Comparison of ENCODE assay signal across 10 cellular contexts in the genomic region with DNA sequence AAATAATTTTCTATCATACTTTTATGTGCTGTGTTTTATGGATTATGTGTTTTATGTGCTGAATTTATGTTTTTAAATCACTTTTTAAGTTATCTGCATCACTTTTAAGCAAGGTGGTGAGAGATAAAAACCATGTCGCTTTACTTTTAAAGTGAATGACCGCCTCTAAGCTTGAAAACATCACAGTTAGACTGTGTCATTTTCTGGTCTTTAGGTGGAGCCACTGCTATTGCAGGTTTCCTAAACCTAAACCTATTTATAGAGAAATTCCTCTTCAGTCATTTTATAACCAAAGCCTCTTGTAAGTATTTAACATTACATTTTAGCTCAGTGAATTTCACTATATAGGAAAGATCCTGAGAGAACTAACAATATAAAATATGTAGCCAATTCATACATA. TPM values are rescaled to one million over a fixed set of nuclear protein-coding genes. Genes with fewer than 3 reads are reported as not detected.
DNase-seq lines count a peak whose midpoint lies in the region; ATAC-seq, FAIRE-seq and TF ChIP-seq lines count a peak whose summit lies in the region.
"Had no signal": no experiment of that assay in that cellular context is flagged by ENCODE, and none has a peak within 500 bp of the region (broad histone marks: within the 10 kb centered on the region; RNA-seq: fewer than 3 reads in every experiment).

No MANE protein-coding gene starts in this region.

- H2AFZ ChIP-seq in ACC112 (ENCODE audit: low read length, unreplicated experiment), result no peak overlapping the region

- H3K79me2 ChIP-seq in ACC112 (ENCODE audit: control insufficient read depth, insufficient read depth, low read length, unreplicated experiment), result no peaks in the 10 kb centered on the region

- H3K9ac ChIP-seq in HUES6 (ENCODE audit: low read length) (no peak overlapping the region), kidney (ENCODE audit: low read length in 2 of 2) (no peak overlapping the region)

- peaks cover 43% of the 10 kb centered on the region for H3K4me1 ChIP-seq in ACC112 (ENCODE audit: control insufficient read depth, insufficient read depth, low read length, unreplicated experiment)
- H3K4me1 ChIP-seq in HUES6 (ENCODE audit: control insufficient read depth, insufficient read depth, low read length), result peaks cover 11% of the 10 kb centered on the region; the same call in 1 of the 2 replicates
- H3K4me1 ChIP-seq in ascending aorta, result peaks cover 0 to 2% of the 10 kb centered on the region in 2 donors
- peaks cover 38% of the 10 kb centered on the region for H3K4me1 ChIP-seq in lower lobe of right lung
- H3K4me1 ChIP-seq in kidney (ENCODE audit: control insufficient read depth in 1 of 2, insufficient read depth in 1 of 2, low read depth in 1 of 2, low read length in 2 of 2), result no peaks in the 10 kb centered on the region

- ATAC-seq in lower lobe of right lung, result no peak
- ATAC-seq in HG02973 (IDR thresholded peaks at IDR 0.05; ENCODE audit: unreplicated experiment), result no peak

- no peaks in the 10 kb centered on the region for H3K9me3 ChIP-seq in HUES6 (ENCODE audit: control insufficient read depth, insufficient read depth, low read depth, low read length)
- H3K9me3 ChIP-seq in ascending aorta, result no peaks in the 10 kb centered on the region
- no peaks in the 10 kb centered on the region for H3K9me3 ChIP-seq in lower lobe of right lung
- no peaks in the 10 kb centered on the region for H3K9me3 ChIP-seq in kidney (ENCODE audit: control insufficient read depth in 1 of 2, low read length in 2 of 2)
- no peaks in the 10 kb centered on the region for H3K9me3 ChIP-seq in MG63

- DNase-seq in ascending aorta (ENCODE audit: low spot score in 2 of 2), result no peak
- DNase-seq in lower lobe of right lung, result no peak
- no peak for DNase-seq in NCI-H510A (lab: John Stamatoyannopoulos, UW)
- no peak for DNase-seq in kidney
- DNase-seq in MG63, result no peak
- DNase-seq: activated naive CD4-positive, alpha-beta T cell treated with anti-CD3 and anti-CD28 coated beads, Interleukin-2, amount 50 U/mL, for 16 hours; COR-L47 had no signal

- TF ChIP-seq CTCF in ascending aorta (IDR thresholded peaks at IDR 0.05) (peak in 1 of 3 experiments; percentile 5), lower lobe of right lung (IDR thresholded peaks at IDR 0.05) (no peak), kidney (IDR thresholded peaks at IDR 0.05; ENCODE audit: borderline replicate concordance, extremely low read depth, insufficient read depth) (no peak)

- peak overlapping the region; percentile 98 for H3K27ac ChIP-seq in ACC112 (ENCODE audit: low read depth, low read length)
- H3K27ac ChIP-seq in HUES6 (ENCODE audit: low read depth, low read length), result peak overlapping the region; percentile 86
- peak overlapping the region; percentile 31 to 39 for H3K27ac ChIP-seq in ascending aorta
- peak overlapping the region; percentile 62 for H3K27ac ChIP-seq in lower lobe of right lung
- H3K27ac ChIP-seq in kidney (ENCODE audit: low read depth in 2 of 2, low read length in 2 of 2), result no peak overlapping the region

- FAIRE-seq in kidney (lab: Jason Lieb, UNC), result no peak

- H3K27me3 ChIP-seq in ACC112 (ENCODE audit: insufficient read depth, low read length) (no peaks in the 10 kb centered on the region), HUES6 (ENCODE audit: control insufficient read depth, insufficient read depth, low read length) (no peaks in the 10 kb centered on the region), ascending aorta (no peaks in the 10 kb centered on the region), lower lobe of right lung (ENCODE audit: low read depth) (no peaks in the 10 kb centered on the region), MG63 (no peaks in the 10 kb centered on the region)

- H3K4me3 ChIP-seq in ACC112 (ENCODE audit: low read depth, low read length) (no peak overlapping the region), HUES6 (ENCODE audit: low read depth, low read length) (no peak overlapping the region), ascending aorta (no peak overlapping the region), lower lobe of right lung (no peak overlapping the region), kidney (ENCODE audit: low read length in 2 of 2) (no peak overlapping the region), MG63 (no peak overlapping the region)

- intact Hi-C loops in ascending aorta (cut with DNase I) (loop anchor here (2.0 kb wide), 1 partner anchor 20 kb away; no protein-coding TSS in a partner anchor), lower lobe of right lung (cut with DNase I) (no loop called here), kidney (cut with DNase I) (no loop called here)

- H3K36me3 ChIP-seq in ACC112 (ENCODE audit: insufficient read depth, low read length), result no peaks in the 10 kb centered on the region
- H3K36me3 ChIP-seq in HUES6 (ENCODE audit: control insufficient read depth, insufficient read depth, low read length), result no peaks in the 10 kb centered on the region
- no peaks in the 10 kb centered on the region for H3K36me3 ChIP-seq in ascending aorta
- no peaks in the 10 kb centered on the region for H3K36me3 ChIP-seq in lower lobe of right lung
- H3K36me3 ChIP-seq in kidney (ENCODE audit: control insufficient read depth in 1 of 2, insufficient read depth in 2 of 2, low read length in 2 of 2), result no peaks in the 10 kb centered on the region
- H3K36me3 ChIP-seq in MG63, result no peaks in the 10 kb centered on the region

RNA-seq across cellular contexts. Expression of a gene that starts 21.0 kb away (rescaled TPM):
- 24.2 TPM for total RNA-seq in ascending aorta
- 136 TPM for total RNA-seq in lower lobe of right lung
- 103 TPM for total RNA-seq in kidney
- 38.5 TPM for polyA plus RNA-seq in kidney (ENCODE audit: insufficient read depth, low read depth, low replicate concordance)
- 17.4 and 38.3 TPM in 2 replicates for total RNA-seq in MG63 (2014; rRNA removed; shearing (Covaris generic); ENCODE audit: low replicate concordance)

RNA-seq across cellular contexts. Expression of a gene that starts 41.0 kb away (rescaled TPM):
- 2.0 TPM for total RNA-seq in ascending aorta
- 16.5 TPM for total RNA-seq in lower lobe of right lung
- 8.7 TPM for total RNA-seq in kidney
- polyA plus RNA-seq in kidney (ENCODE audit: insufficient read depth, low read depth, low replicate concordance), result 7.7 TPM
- total RNA-seq in MG63 (2014; rRNA removed; shearing (Covaris generic); ENCODE audit: low replicate concordance), result 0.99 and 2.2 TPM in 2 replicates

Comparison
In these comparisons a context has a peak if more than half of its experiments do, and no peak if none do; other contexts are left out.
1. H3K27ac ChIP-seq: peak in ACC112 (single experiment), HUES6 (single experiment), ascending aorta (2 of 2) and lower lobe of right lung (single experiment); none in kidney (0 of 2).